29 cellular contexts compared by ENCODE assay signal in the genomic region with DNA sequence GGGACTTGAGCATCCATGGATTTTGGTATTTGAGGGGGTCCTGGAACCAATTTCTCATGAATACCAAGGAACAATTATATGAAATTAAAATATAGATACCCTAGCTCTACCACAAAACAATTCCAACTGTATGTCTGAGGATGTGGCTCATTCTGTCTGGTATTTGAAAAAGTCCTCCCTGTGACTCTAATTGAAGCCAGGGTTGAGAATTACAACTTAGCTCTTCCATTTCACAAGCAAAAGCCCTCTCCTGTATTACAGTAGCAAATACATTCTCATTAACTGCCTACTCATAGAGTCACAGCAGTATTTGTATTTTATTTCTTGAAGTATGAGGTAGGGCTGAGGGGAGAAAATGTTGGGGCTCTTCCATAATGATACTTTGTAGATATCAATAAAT.
"Had no signal": no experiment of that assay in that cellular context is flagged by ENCODE, and none has a peak within 500 bp of the region (broad histone marks: within the 10 kb centered on the region; RNA-seq: fewer than 3 reads in every experiment).

No MANE protein-coding gene starts in this region.

- DNase-seq: stimulated activated CD4-positive, alpha-beta T cell treated with anti-CD3 and anti-CD28 coated beads, Interleukin-2, amount 100 ng/mL, for 48 hours; stimulated activated CD4-positive, alpha-beta T cell treated with anti-CD3 and anti-CD28 coated beads, Interleukin-4, amount 100 ng/mL, for 1 hour; stimulated activated CD4-positive, alpha-beta T cell treated with anti-CD3 and anti-CD28 coated beads, Interleukin-4, amount 100 ng/mL, for 24 hours; stimulated activated CD4-positive, alpha-beta T cell treated with anti-CD3 and anti-CD28 coated beads, Interleukin-4, amount 100 ng/mL, for 4 hours; stimulated activated CD8-positive, alpha-beta memory T cell treated with anti-CD3 and anti-CD28 coated beads, Interleukin-4, amount 100 ng/mL, for 48 hours; stimulated activated naive B cell treated with anti-CD40 and anti-IgM and Interleukin-4, amounts not matched to agents 10 μg/mL and 1 μg/mL and 100 μg/mL, for 72 hours; stimulated activated naive CD4-positive, alpha-beta T cell; stimulated activated naive CD4-positive, alpha-beta T cell treated with Interleukin-2 at 50 U/mL for 16 hours; stimulated activated naive CD8-positive, alpha-beta T cell treated with anti-CD3 and anti-CD28 coated beads, Interleukin-15, amount 100 ng/mL, for 72 hours; stimulated activated naive CD8-positive, alpha-beta T cell treated with anti-CD3 and anti-CD28 coated beads, Interleukin-15, Interleukin-2, amounts not matched to agents 100 U/mL and 50 U/mL, for 24 hours; stomach; substantia nigra; testis; thyroid gland; tibial artery; transverse colon; trophoblast cell; upper lobe of left lung; upper lobe of right lung; uterus had no signal

- FAIRE-seq: urothelium cell line had no signal

- H3K36me3 ChIP-seq: stomach, suprapubic skin, thoracic aorta, thyroid gland, tibial artery, tibial nerve, transverse colon, upper lobe of left lung, upper lobe of right lung, uterus, vagina had no signal

- H3K4me3 Mint-ChIP-seq: stimulated activated effector memory CD8-positive, alpha-beta T cell treated with anti-CD3 and anti-CD28 coated beads, Interleukin-12 subunit alpha, Interleukin-12 subunit beta, amount 100 ng/mL, for 72 hours; stimulated activated memory B cell treated with anti-CD40 and anti-IgM and Interleukin-4, amounts not matched to agents 10 μg/mL and 1 μg/mL and 100 μg/mL, for 72 hours; stimulated activated naive B cell treated with anti-CD40 and anti-IgM and Interleukin-4, amounts not matched to agents 10 μg/mL and 1 μg/mL and 100 μg/mL, for 72 hours; stimulated activated naive CD8-positive, alpha-beta T cell treated with anti-CD3 and anti-CD28 coated beads, Interleukin-15, amount 100 ng/mL, for 72 hours; stimulated activated naive CD8-positive, alpha-beta T cell treated with anti-CD3 and anti-CD28 coated beads, Interleukin-15, Interleukin-2, amounts not matched to agents 100 ng/mL and 50 ng/mL, for 24 hours; type B pancreatic cell had no signal

- H3K27ac Mint-ChIP-seq: stimulated activated effector memory CD8-positive, alpha-beta T cell treated with anti-CD3 and anti-CD28 coated beads, Interleukin-12 subunit alpha, Interleukin-12 subunit beta, amount 100 ng/mL, for 72 hours; stimulated activated memory B cell treated with anti-CD40 and anti-IgM and Interleukin-4, amounts not matched to agents 10 μg/mL and 1 μg/mL and 100 μg/mL, for 72 hours; stimulated activated naive B cell treated with anti-CD40 and anti-IgM and Interleukin-4, amounts not matched to agents 10 μg/mL and 1 μg/mL and 100 μg/mL, for 72 hours; stimulated activated naive CD8-positive, alpha-beta T cell treated with anti-CD3 and anti-CD28 coated beads, Interleukin-15, Interleukin-2, amounts not matched to agents 100 ng/mL and 50 ng/mL, for 24 hours; type B pancreatic cell had no signal

- H3K9me3 ChIP-seq: stomach, suprapubic skin, testis, thoracic aorta, thyroid gland, tibial artery, tibial nerve, transverse colon, upper lobe of left lung, upper lobe of right lung, uterus, vagina had no signal

- H3K27me3 ChIP-seq: stomach, suprapubic skin, testis, thyroid gland, tibial artery, tibial nerve, transverse colon, upper lobe of left lung, upper lobe of right lung, uterus, vagina had no signal

- H3K27ac ChIP-seq: stomach, suprapubic skin, testis, thoracic aorta, thyroid gland, tibial artery, tibial nerve, transverse colon, upper lobe of left lung, upper lobe of right lung, uterus, vagina had no signal

- H3K4me1 ChIP-seq: stomach, suprapubic skin, testis, thyroid gland, tibial artery, tibial nerve, transverse colon, upper lobe of left lung, upper lobe of right lung, uterus, vagina had no signal

- H3K9me3 Mint-ChIP-seq: stimulated activated memory B cell treated with anti-CD40 and anti-IgM and Interleukin-4, amounts not matched to agents 10 μg/mL and 1 μg/mL and 100 μg/mL, for 72 hours; stimulated activated naive B cell treated with anti-CD40 and anti-IgM and Interleukin-4, amounts not matched to agents 10 μg/mL and 1 μg/mL and 100 μg/mL, for 72 hours; stimulated activated naive CD8-positive, alpha-beta T cell treated with anti-CD3 and anti-CD28 coated beads, Interleukin-15, amount 100 ng/mL, for 72 hours; type B pancreatic cell had no signal

- H3K4me3 ChIP-seq: stomach, suprapubic skin, testis, thoracic aorta, thyroid gland, tibial artery, tibial nerve, transverse colon, upper lobe of left lung, upper lobe of right lung, uterus, vagina had no signal

- H3K27me3 Mint-ChIP-seq: stimulated activated memory B cell treated with anti-CD40 and anti-IgM and Interleukin-4, amounts not matched to agents 10 μg/mL and 1 μg/mL and 100 μg/mL, for 72 hours; stimulated activated naive B cell treated with anti-CD40 and anti-IgM and Interleukin-4, amounts not matched to agents 10 μg/mL and 1 μg/mL and 100 μg/mL, for 72 hours; stimulated activated naive CD8-positive, alpha-beta T cell treated with anti-CD3 and anti-CD28 coated beads, Interleukin-15, amount 100 ng/mL, for 72 hours; stimulated activated naive CD8-positive, alpha-beta T cell treated with anti-CD3 and anti-CD28 coated beads, Interleukin-15, Interleukin-2, amounts not matched to agents 100 ng/mL and 50 ng/mL, for 24 hours had no signal

- H3K36me3 Mint-ChIP-seq: stimulated activated effector memory CD8-positive, alpha-beta T cell treated with anti-CD3 and anti-CD28 coated beads, Interleukin-12 subunit alpha, Interleukin-12 subunit beta, amount 100 ng/mL, for 72 hours; stimulated activated memory B cell treated with anti-CD40 and anti-IgM and Interleukin-4, amounts not matched to agents 10 μg/mL and 1 μg/mL and 100 μg/mL, for 72 hours; stimulated activated naive B cell treated with anti-CD40 and anti-IgM and Interleukin-4, amounts not matched to agents 10 μg/mL and 1 μg/mL and 100 μg/mL, for 72 hours; type B pancreatic cell had no signal

- H3K4me1 Mint-ChIP-seq: stimulated activated effector memory CD8-positive, alpha-beta T cell treated with anti-CD3 and anti-CD28 coated beads, Interleukin-12 subunit alpha, Interleukin-12 subunit beta, amount 100 ng/mL, for 72 hours; stimulated activated memory B cell treated with anti-CD40 and anti-IgM and Interleukin-4, amounts not matched to agents 10 μg/mL and 1 μg/mL and 100 μg/mL, for 72 hours; stimulated activated naive B cell treated with anti-CD40 and anti-IgM and Interleukin-4, amounts not matched to agents 10 μg/mL and 1 μg/mL and 100 μg/mL, for 72 hours; stimulated activated naive CD8-positive, alpha-beta T cell treated with anti-CD3 and anti-CD28 coated beads, Interleukin-15, amount 100 ng/mL, for 72 hours had no signal
